Comparison of ENCODE assay signal across 14 cellular contexts in the genomic region with DNA sequence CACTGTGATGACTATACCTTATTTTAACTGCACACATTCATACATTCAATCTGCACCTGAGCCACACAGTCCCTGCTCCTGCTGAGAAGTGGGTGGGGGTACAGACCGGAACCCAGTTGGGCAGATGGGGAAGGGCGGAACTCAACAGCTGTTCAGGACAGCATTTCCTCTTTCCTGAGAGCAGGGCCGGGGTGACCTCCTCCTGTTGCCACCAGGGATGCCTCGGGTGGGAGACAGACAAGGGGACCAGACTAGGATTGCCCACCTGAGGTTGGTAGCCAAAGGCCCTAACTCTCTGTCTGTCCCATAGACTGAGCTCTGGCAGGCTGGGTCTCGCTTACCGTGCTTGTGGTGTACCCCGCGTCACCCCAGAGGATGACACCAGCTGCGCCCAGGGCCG. TPM values are rescaled to one million over a fixed set of nuclear protein-coding genes. Genes with fewer than 3 reads are reported as not detected.
DNase-seq lines count a peak whose midpoint lies in the region; ATAC-seq and TF ChIP-seq lines count a peak whose summit lies in the region.
"Had no signal": no experiment of that assay in that cellular context is flagged by ENCODE, and none has a peak within 500 bp of the region (broad histone marks: within the 10 kb centered on the region; RNA-seq: fewer than 3 reads in every experiment).

No MANE protein-coding gene starts in this region.

- peaks cover 56% of the 10 kb centered on the region for H3K4me1 ChIP-seq in mesenchymal stem cell (ENCODE audit: control insufficient read depth, insufficient read depth, low read depth, low read length)

- H3K9me3 ChIP-seq in mesenchymal stem cell (ENCODE audit: control insufficient read depth, low read length): no peaks in the 10 kb centered on the region
- H3K9me3 ChIP-seq: ovary had no signal

- peaks cover 47 to 53% of the 10 kb centered on the region in 2 experiments for H3K36me3 ChIP-seq in mesenchymal stem cell (ENCODE audit: control insufficient read depth in 1 of 2, insufficient read depth in 2 of 2, low read depth in 1 of 2, low read length in 2 of 2)
- H3K36me3 ChIP-seq: ovary had no signal

- H3K27ac ChIP-seq in mesenchymal stem cell (ENCODE audit: low read length, poor library complexity, severe bottlenecking) (no peak overlapping the region), substantia nigra (ENCODE audit: low read depth, low read length, poor library complexity, severe bottlenecking) (peak overlapping the region; percentile 13)
- H3K27ac ChIP-seq: ovary had no signal

- CTCF ChIA-PET in activated CD8-positive, alpha-beta memory T cell treated with anti-CD3 and anti-CD28 coated beads, Interleukin-2, amount 10 ng/mL, durations not matched to agents 7 days and 5 days (lab: Charles Lee): interaction anchor here (2.0 to 18.0 kb wide), 3 partner anchors 17 to 58 kb away, joined by 4 to 266 read pairs (median 91); a partner anchor contains a TSS

- no peaks in the 10 kb centered on the region for H3K9me3 Mint-ChIP-seq in activated CD8-positive, alpha-beta memory T cell treated with anti-CD3 and anti-CD28 coated beads, Interleukin-2, amount 10 ng/mL, durations not matched to agents 7 days and 5 days (ENCODE audit: low read depth)
- H3K9me3 Mint-ChIP-seq in brain: peaks cover 0 to 8% (median 0%) of the 10 kb centered on the region in 5 experiments
- H3K9me3 Mint-ChIP-seq: activated T-cell treated with anti-CD3 and anti-CD28 coated beads, Interleukin-2, amount 50 U/mL, for 4 hours; HFFc6 had no signal

- peak overlapping the region; percentile 6 for H3K9ac ChIP-seq in mesenchymal stem cell (ENCODE audit: low read length)

- no peak for ATAC-seq in activated CD8-positive, alpha-beta memory T cell treated with anti-CD3 and anti-CD28 coated beads, Interleukin-2, amount 10 ng/mL, durations not matched to agents 7 days and 5 days
- no peak for ATAC-seq in GM18909 (IDR thresholded peaks at IDR 0.05; ENCODE audit: poor library complexity, unreplicated experiment)
- ATAC-seq: activated T-cell treated with anti-CD3 and anti-CD28 coated beads, Interleukin-2, amount 50 U/mL, for 4 hours had no signal

- no peak overlapping the region for H2AFZ ChIP-seq in mesenchymal stem cell (ENCODE audit: low read depth, low read length)

- peak overlapping the region; percentile 31 for H4K8ac ChIP-seq in mesenchymal stem cell (ENCODE audit: low read length)

- no peak overlapping the region for H3K4me2 ChIP-seq in mesenchymal stem cell (ENCODE audit: low read length, poor library complexity, severe bottlenecking)

- H2BK5ac ChIP-seq in mesenchymal stem cell (ENCODE audit: low read depth, low read length, poor library complexity, severe bottlenecking): no peak overlapping the region

- H3K36me3 Mint-ChIP-seq in activated CD8-positive, alpha-beta memory T cell treated with anti-CD3 and anti-CD28 coated beads, Interleukin-2, amount 10 ng/mL, durations not matched to agents 7 days and 5 days: peaks cover 3% of the 10 kb centered on the region
- peaks cover 34% of the 10 kb centered on the region for H3K36me3 Mint-ChIP-seq in brain

- H2BK120ac ChIP-seq in mesenchymal stem cell (ENCODE audit: low read depth, low read length): no peak overlapping the region

- H3K27ac Mint-ChIP-seq in activated CD8-positive, alpha-beta memory T cell treated with anti-CD3 and anti-CD28 coated beads, Interleukin-2, amount 10 ng/mL, durations not matched to agents 7 days and 5 days: no peak overlapping the region
- peak overlapping the region in 4 of 5 experiments; percentile 54 to 98 (median 70) for H3K27ac Mint-ChIP-seq in brain
- H3K27ac Mint-ChIP-seq: HFFc6 had no signal

- TF ChIP-seq CTCF in brain (conservative IDR thresholded peaks at IDR 0.05): no peak

- H3K18ac ChIP-seq in mesenchymal stem cell (ENCODE audit: low read depth in 1 of 2, low read length in 2 of 2): no peak overlapping the region

- no peak overlapping the region for H2BK12ac ChIP-seq in mesenchymal stem cell (ENCODE audit: low read length in 2 of 2)

- no peak overlapping the region for H3K23ac ChIP-seq in mesenchymal stem cell (ENCODE audit: low read length in 2 of 2)

- no peaks in the 10 kb centered on the region for H3K27me3 ChIP-seq in mesenchymal stem cell (ENCODE audit: control insufficient read depth in 1 of 2, insufficient read depth in 1 of 2, low read length in 2 of 2)
- H3K27me3 ChIP-seq: ovary had no signal

- H3K79me1 ChIP-seq in mesenchymal stem cell (replicated peaks; ENCODE audit: low read length, poor library complexity, severe bottlenecking): peaks cover 44% of the 10 kb centered on the region

- H3K27me3 Mint-ChIP-seq in activated CD8-positive, alpha-beta memory T cell treated with anti-CD3 and anti-CD28 coated beads, Interleukin-2, amount 10 ng/mL, durations not matched to agents 7 days and 5 days: no peaks in the 10 kb centered on the region
- H3K27me3 Mint-ChIP-seq in brain: peaks cover 2% of the 10 kb centered on the region

- peak overlapping the region; percentile 12 for H2BK15ac ChIP-seq in mesenchymal stem cell (ENCODE audit: low read depth, poor library complexity, severe bottlenecking)

- H3K4me1 Mint-ChIP-seq in activated CD8-positive, alpha-beta memory T cell treated with anti-CD3 and anti-CD28 coated beads, Interleukin-2, amount 10 ng/mL, durations not matched to agents 7 days and 5 days: peaks cover 50% of the 10 kb centered on the region
- H3K4me1 Mint-ChIP-seq in brain: peaks cover 52% of the 10 kb centered on the region

- H3K4me3 Mint-ChIP-seq in activated CD8-positive, alpha-beta memory T cell treated with anti-CD3 and anti-CD28 coated beads, Interleukin-2, amount 10 ng/mL, durations not matched to agents 7 days and 5 days: no peak overlapping the region
- peak overlapping the region; percentile 59 to 69 (median 68) for H3K4me3 Mint-ChIP-seq in brain

- H3K14ac ChIP-seq in mesenchymal stem cell (ENCODE audit: low read length in 2 of 2): no peak overlapping the region

- H4K91ac ChIP-seq in mesenchymal stem cell (ENCODE audit: low read length): no peak overlapping the region

- no peak overlapping the region for H3K4ac ChIP-seq in mesenchymal stem cell (ENCODE audit: low read depth in 1 of 2, low read length in 2 of 2)

- 88% methylated on average over 10 of the region's 10 CpGs for WGBS in mesenchymal stem cell

- peak; percentile 38 for DNase-seq in activated CD8-positive, alpha-beta memory T cell treated with anti-CD3 and anti-CD28 coated beads, Interleukin-2, amount 10 ng/mL, durations not matched to agents 7 days and 5 days
- DNase-seq in activated CD8-positive, alpha-beta memory T cell treated with anti-CD3 and anti-CD28 coated beads for 24 hours: no peak
- DNase-seq in mesenchymal stem cell: no peak
- DNase-seq in substantia nigra (lab: John Stamatoyannopoulos, UW): no peak
- no peak for DNase-seq in stimulated activated CD8-positive, alpha-beta memory T cell treated with anti-CD3 and anti-CD28 coated beads, Interleukin-4, amount 100 ng/mL, for 48 hours
- no peak for DNase-seq in AML-193 (lab: John Stamatoyannopoulos, UW)
- DNase-seq: activated T-cell treated with anti-CD3 and anti-CD28 coated beads, Interleukin-2, amount 50 U/mL, for 4 hours; HFFc6; NCI-H2081 treated with DMSO at 0.1 percent for 48 hours; OCI-M1; ovary; stimulated activated CD4-positive, alpha-beta T cell treated with anti-CD3 and anti-CD28 coated beads, Interleukin-4, amount 100 ng/mL, for 4 hours had no signal

- no peak overlapping the region for H2AK5ac ChIP-seq in mesenchymal stem cell (ENCODE audit: low read length, severe bottlenecking)

- no peak overlapping the region for H3K4me3 ChIP-seq in mesenchymal stem cell (ENCODE audit: insufficient read depth in 1 of 2, low read depth in 1 of 2, low read length in 2 of 2)
- H3K4me3 ChIP-seq: ovary had no signal

RNA-seq across cellular contexts. Expression of a gene that starts 3.9 kb away (rescaled TPM):
- total RNA-seq in activated CD8-positive, alpha-beta memory T cell treated with anti-CD3 and anti-CD28 coated beads, Interleukin-2, amount 10 ng/mL, durations not matched to agents 7 days and 5 days: 1 to 10 TPM; 7.4 TPM
- polyA plus RNA-seq in brain (ENCODE audit: insufficient read depth, low read depth, low replicate concordance): 35.2 TPM
- polyA plus RNA-seq in mesenchymal stem cell (2013, experiment 1 of 2): 40.1 TPM
- polyA plus RNA-seq in mesenchymal stem cell (2013, experiment 2 of 2): 39.5 TPM

RNA-seq across cellular contexts. Expression of a gene that starts 9.4 kb away (rescaled TPM):
- total RNA-seq in activated CD8-positive, alpha-beta memory T cell treated with anti-CD3 and anti-CD28 coated beads, Interleukin-2, amount 10 ng/mL, durations not matched to agents 7 days and 5 days: 10 to 100 TPM; 20.4 to 25.0 TPM
- polyA plus RNA-seq in brain (ENCODE audit: insufficient read depth, low read depth, low replicate concordance): 27.4 TPM
- polyA plus RNA-seq in mesenchymal stem cell (2013, experiment 1 of 2): 23.7 TPM
- 23.1 TPM for polyA plus RNA-seq in mesenchymal stem cell (2013, experiment 2 of 2)

RNA-seq across cellular contexts. Expression of a gene that starts 15.2 kb away (rescaled TPM):
- total RNA-seq in activated CD8-positive, alpha-beta memory T cell treated with anti-CD3 and anti-CD28 coated beads, Interleukin-2, amount 10 ng/mL, durations not matched to agents 7 days and 5 days: under 1 TPM; 0.14 to 0.15 TPM
- 1.6 TPM for polyA plus RNA-seq in brain (ENCODE audit: insufficient read depth, low read depth, low replicate concordance)
- 0.15 TPM for polyA plus RNA-seq in mesenchymal stem cell (2013, experiment 1 of 2)
- 0.11 TPM for polyA plus RNA-seq in mesenchymal stem cell (2013, experiment 2 of 2)

RNA-seq across cellular contexts. Expression of a gene that starts 19.4 kb away (rescaled TPM):
- total RNA-seq in activated CD8-positive, alpha-beta memory T cell treated with anti-CD3 and anti-CD28 coated beads, Interleukin-2, amount 10 ng/mL, durations not matched to agents 7 days and 5 days: 10 to 100 TPM; 13.0 to 14.3 TPM
- 4.2 TPM for polyA plus RNA-seq in brain (ENCODE audit: insufficient read depth, low read depth, low replicate concordance)
- 4.2 TPM for polyA plus RNA-seq in mesenchymal stem cell (2013, experiment 1 of 2)
- 4.2 TPM for polyA plus RNA-seq in mesenchymal stem cell (2013, experiment 2 of 2)

RNA-seq across cellular contexts. Expression of a gene that starts 19.4 kb away (rescaled TPM):
- total RNA-seq in activated CD8-positive, alpha-beta memory T cell treated with anti-CD3 and anti-CD28 coated beads, Interleukin-2, amount 10 ng/mL, durations not matched to agents 7 days and 5 days: 10 to 100 TPM; 23.1 to 37.3 TPM
- 14.0 TPM for polyA plus RNA-seq in brain (ENCODE audit: insufficient read depth, low read depth, low replicate concordance)
- 11.2 TPM for polyA plus RNA-seq in mesenchymal stem cell (2013, experiment 1 of 2)
- 11.6 TPM for polyA plus RNA-seq in mesenchymal stem cell (2013, experiment 2 of 2)
